In the genomic region with DNA sequence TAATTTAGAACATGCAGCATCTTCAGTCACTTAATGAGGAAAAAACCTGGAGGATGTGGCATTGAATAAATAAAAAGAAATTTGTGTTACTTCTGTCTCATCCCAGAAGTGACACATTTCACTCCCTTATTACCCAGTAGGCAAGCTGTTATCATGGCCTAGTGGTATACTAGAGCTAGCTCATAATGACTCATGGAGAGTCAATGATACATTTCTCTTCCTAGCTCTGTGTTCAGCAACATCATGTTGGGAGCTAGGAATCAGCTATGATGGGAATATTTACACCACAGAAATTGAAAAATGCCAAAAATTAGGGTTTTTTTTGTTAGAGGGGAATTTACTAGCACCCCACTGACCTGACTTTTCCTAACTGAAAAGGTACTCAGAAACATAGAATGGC, we compare ENCODE assay signal across 20 cellular contexts.
DNase-seq lines count a peak whose midpoint lies in the region; ATAC-seq and TF ChIP-seq lines count a peak whose summit lies in the region.
"Had no signal": no experiment of that assay in that cellular context is flagged by ENCODE, and none has a peak within 500 bp of the region (broad histone marks: within the 10 kb centered on the region; RNA-seq: fewer than 3 reads in every experiment).

No MANE protein-coding gene starts in this region.

- no peaks in the 10 kb centered on the region for H3K9me3 ChIP-seq in gastroesophageal sphincter

- no peak overlapping the region for H3K27ac Mint-ChIP-seq in mesothelial cell of epicardium
- H3K27ac Mint-ChIP-seq: CD14-positive monocyte, H9 had no signal

- no peak overlapping the region for H3K4me3 Mint-ChIP-seq in mesothelial cell of epicardium
- H3K4me3 Mint-ChIP-seq: CD14-positive monocyte, H9 had no signal

- H3K27me3 Mint-ChIP-seq in mesothelial cell of epicardium (ENCODE audit: low read depth), result no peaks in the 10 kb centered on the region

- no peaks in the 10 kb centered on the region for H3K27me3 ChIP-seq in gastroesophageal sphincter

- no peak for TF ChIP-seq EP300 in gastroesophageal sphincter (IDR thresholded peaks at IDR 0.05)

- DNase-seq in AG20443 (ENCODE audit: low spot score), result peak; percentile 13
- peak; percentile 16 for DNase-seq in M059J (ENCODE audit: low read depth)
- DNase-seq in amniotic epithelial cell (ENCODE audit: low read depth), result peak; percentile 52
- peak; percentile 22 for DNase-seq in fibroblast of the aortic adventitia (ENCODE audit: low read depth)
- no peak for DNase-seq in NCI-H187 (lab: John Stamatoyannopoulos, UW)
- no peak for DNase-seq in NCI-H1048 (lab: John Stamatoyannopoulos, UW)
- DNase-seq in mesothelial cell of epicardium (ENCODE audit: low spot score in 2 of 2, unreplicated experiment in 2 of 2), result no peak
- DNase-seq: AML-193, DMS 273 treated with DMSO at 0.1 percent for 48 hours, EL, H9, NCI-H1436 treated with DMSO at 0.1 percent for 48 hours, NCI-H2227 treated with DMSO at 0.1 percent for 48 hours, NCI-H524 treated with DMSO at 0.1 percent for 48 hours, SHP77 treated with DMSO at 0.1 percent for 48 hours had no signal

- no peak for TF ChIP-seq POLR2A in gastroesophageal sphincter (IDR thresholded peaks at IDR 0.05)

- H3K4me1 Mint-ChIP-seq in mesothelial cell of epicardium, result peaks cover 27% of the 10 kb centered on the region
- H3K4me1 Mint-ChIP-seq: CD14-positive monocyte had no signal

- H3K27ac ChIP-seq in gastroesophageal sphincter, result no peak overlapping the region
- H3K27ac ChIP-seq: HL-60 had no signal

- H3K9me3 Mint-ChIP-seq in mesothelial cell of epicardium, result no peaks in the 10 kb centered on the region
- H3K9me3 Mint-ChIP-seq: H9 had no signal

- no peak for ATAC-seq in gastroesophageal sphincter
- ATAC-seq: Panc1 had no signal

- H3K36me3 ChIP-seq in gastroesophageal sphincter, result peaks cover 0 to 2% of the 10 kb centered on the region in 2 donors

- H3K4me3 ChIP-seq in fibroblast of the aortic adventitia (ENCODE audit: low read depth, low read length) (no peak overlapping the region), gastroesophageal sphincter (no peak overlapping the region)
- H3K4me3 ChIP-seq: K562 had no signal

- H3K4me1 ChIP-seq in gastroesophageal sphincter, result peaks cover 0 to 24% (median 3%) of the 10 kb centered on the region in 3 donors

- no peak for TF ChIP-seq CTCF in fibroblast of the aortic adventitia (IDR thresholded peaks at IDR 0.05; ENCODE audit: insufficient read depth, low read length)
- TF ChIP-seq CTCF in gastroesophageal sphincter (IDR thresholded peaks at IDR 0.05), result no peak
- no peak for TF ChIP-seq CTCF in mesothelial cell of epicardium (IDR thresholded peaks at IDR 0.05; ENCODE audit: unreplicated experiment)

- peaks cover 2% of the 10 kb centered on the region for H3K36me3 Mint-ChIP-seq in mesothelial cell of epicardium
- H3K36me3 Mint-ChIP-seq: CD14-positive monocyte had no signal

Comparison
In these comparisons a context has a peak if more than half of its experiments do, and no peak if none do; other contexts are left out.
1. DNase-seq: peak in AG20443 (single experiment), M059J (single experiment), amniotic epithelial cell (single experiment) and fibroblast of the aortic adventitia (single experiment); none in NCI-H187 (0 of 2), NCI-H1048 (single experiment) and mesothelial cell of epicardium (0 of 2).